17 cellular contexts compared by ENCODE assay signal in genomic region chr2:147879846-147880245, GRCh38. TPM values are rescaled to one million over a fixed set of nuclear protein-coding genes. Genes with fewer than 3 reads are reported as not detected.
DNase-seq lines count a peak whose midpoint lies in the region; ATAC-seq and TF ChIP-seq lines count a peak whose summit lies in the region.
"Had no signal": no experiment of that assay in that cellular context is flagged by ENCODE, and none has a peak within 500 bp of the region (broad histone marks: within the 10 kb centered on the region; RNA-seq: fewer than 3 reads in every experiment).

No MANE protein-coding gene starts in this region.

- peaks cover 4% of the 10 kb centered on the region for H3K27me3 Mint-ChIP-seq in nephron progenitor cell (ENCODE audit: low read depth, poor library complexity)
- H3K27me3 Mint-ChIP-seq: CD4-positive, alpha-beta T cell had no signal

- intact Hi-C loops in left colon (cut with DNase I, micrococcal nuclease) (no loop called here), gastrocnemius medialis (cut with DNase I; ENCODE audit: low total_unique reads) (no loop called here), sciatic nerve (cut with DNase I) (no loop called here)

- no peaks in the 10 kb centered on the region for H3K9me3 Mint-ChIP-seq in nephron progenitor cell
- H3K9me3 Mint-ChIP-seq: CD4-positive, alpha-beta T cell; CD8-positive, alpha-beta T cell had no signal

- TF ChIP-seq CTCF in nephron progenitor cell (IDR thresholded peaks at IDR 0.05) (no peak), gastrocnemius medialis (IDR thresholded peaks at IDR 0.05 in 4 of 5, conservative IDR thresholded peaks at IDR 0.05 in 1 of 5) (no peak)

- no peaks in the 10 kb centered on the region for H3K36me3 ChIP-seq in gastrocnemius medialis
- H3K36me3 ChIP-seq: BLaER1 treated with 17β-estradiol and CSF1 and Interleukin-3, amounts not matched to agents 10 nM and 100 nM had no signal

- ATAC-seq in left colon, result peak; percentile 85
- no peak for ATAC-seq in gastrocnemius medialis
- no peak for ATAC-seq in sciatic nerve
- ATAC-seq: CD8-positive, alpha-beta T cell had no signal

- H3K4me1 Mint-ChIP-seq in nephron progenitor cell, result peaks cover 18% of the 10 kb centered on the region

- peaks cover 7% of the 10 kb centered on the region for H3K36me3 Mint-ChIP-seq in nephron progenitor cell (ENCODE audit: low read depth)
- H3K36me3 Mint-ChIP-seq: CD8-positive, alpha-beta T cell had no signal

- no peak overlapping the region for H3K4me3 ChIP-seq in gastrocnemius medialis
- H3K4me3 ChIP-seq: BLaER1 treated with 17β-estradiol and CSF1 and Interleukin-3, amounts not matched to agents 10 nM and 100 nM had no signal

- H3K27me3 ChIP-seq in gastrocnemius medialis, result no peaks in the 10 kb centered on the region
- H3K27me3 ChIP-seq: BLaER1 treated with 17β-estradiol and CSF1 and Interleukin-3, amounts not matched to agents 10 nM and 100 nM had no signal

- no peak for DNase-seq in HEK293T (ENCODE audit: extremely low spot score)
- no peak for DNase-seq in left colon
- DNase-seq in nephron progenitor cell, result no peak
- no peak for DNase-seq in gastrocnemius medialis
- no peak for DNase-seq in NCI-H2029 (lab: John Stamatoyannopoulos, UW)
- no peak for DNase-seq in sciatic nerve (ENCODE audit: low spot score)
- no peak for DNase-seq in NCI-H748 (lab: John Stamatoyannopoulos, UW; ENCODE audit: unreplicated experiment)
- DNase-seq: 8988T; ACHN; Caco-2; Calu3; CD4-positive, alpha-beta T cell; CD8-positive, alpha-beta T cell; DMS79 treated with DMSO at 0.1 percent for 48 hours; GF-D8 had no signal

- in situ Hi-C loops in gastrocnemius medialis (cut with MboI; ENCODE audit: low sequenced_read_pairs in 4 of 4), result no loop called here

- peaks cover 54 to 66% of the 10 kb centered on the region in 2 donors for H3K4me1 ChIP-seq in gastrocnemius medialis
- H3K4me1 ChIP-seq: Caco-2 had no signal

- CTCF ChIA-PET in HEK293T (lab: Yijun Ruan, JAX), result no interaction called here

- POLR2A ChIA-PET in HEK293T (lab: Yijun Ruan, JAX), result no interaction called here

- peak overlapping the region; percentile 44 for H3K27ac Mint-ChIP-seq in nephron progenitor cell
- H3K27ac Mint-ChIP-seq: CD4-positive, alpha-beta T cell; CD8-positive, alpha-beta T cell had no signal

- no peak overlapping the region for H3K27ac ChIP-seq in gastrocnemius medialis
- H3K27ac ChIP-seq: BLaER1 treated with 17β-estradiol and CSF1 and Interleukin-3, amounts not matched to agents 10 nM and 100 nM; C4-2B had no signal

- H3K4me3 Mint-ChIP-seq in nephron progenitor cell, result no peak overlapping the region
- H3K4me3 Mint-ChIP-seq: CD4-positive, alpha-beta T cell; CD8-positive, alpha-beta T cell had no signal

- no peaks in the 10 kb centered on the region for H3K9me3 ChIP-seq in gastrocnemius medialis
- H3K9me3 ChIP-seq: BLaER1 treated with 17β-estradiol and CSF1 and Interleukin-3, amounts not matched to agents 10 nM and 100 nM; Caco-2 had no signal

- TF ChIP-seq POLR2A in gastrocnemius medialis (IDR thresholded peaks at IDR 0.05), result no peak

TF ChIP-seq in HEK293T, 16 proteins besides CTCF, POLR2A, EP300 and RAD21:
- TF ChIP-seq, protein P1, sequence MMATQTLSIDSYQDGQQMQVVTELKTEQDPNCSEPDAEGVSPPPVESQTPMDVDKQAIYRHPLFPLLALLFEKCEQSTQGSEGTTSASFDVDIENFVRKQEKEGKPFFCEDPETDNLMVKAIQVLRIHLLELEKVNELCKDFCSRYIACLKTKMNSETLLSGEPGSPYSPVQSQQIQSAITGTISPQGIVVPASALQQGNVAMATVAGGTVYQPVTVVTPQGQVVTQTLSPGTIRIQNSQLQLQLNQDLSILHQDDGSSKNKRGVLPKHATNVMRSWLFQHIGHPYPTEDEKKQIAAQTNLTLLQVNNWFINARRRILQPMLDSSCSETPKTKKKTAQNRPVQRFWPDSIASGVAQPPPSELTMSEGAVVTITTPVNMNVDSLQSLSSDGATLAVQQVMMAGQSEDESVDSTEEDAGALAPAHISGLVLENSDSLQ (IDR thresholded peaks at IDR 0.05), result peak; percentile 64
- TF ChIP-seq CTBP1 (IDR thresholded peaks at IDR 0.05; ENCODE audit: borderline replicate concordance) (no peak), FOXK2 (IDR thresholded peaks at IDR 0.05) (no peak)

RNA-seq across cellular contexts. Expression of gene ACVR2A, which starts 35.0 kb away (rescaled TPM):
- total RNA-seq in left colon (10 to 100 TPM; 20.0 to 22.2 TPM), gastrocnemius medialis (10 to 100 TPM in 1 of 4 donors, 1 to 10 TPM in 3; 6.6 to 10.6 (median 7.5) TPM), sciatic nerve (33.9 TPM)
